8 cellular contexts compared by ENCODE assay signal in the genomic region with DNA sequence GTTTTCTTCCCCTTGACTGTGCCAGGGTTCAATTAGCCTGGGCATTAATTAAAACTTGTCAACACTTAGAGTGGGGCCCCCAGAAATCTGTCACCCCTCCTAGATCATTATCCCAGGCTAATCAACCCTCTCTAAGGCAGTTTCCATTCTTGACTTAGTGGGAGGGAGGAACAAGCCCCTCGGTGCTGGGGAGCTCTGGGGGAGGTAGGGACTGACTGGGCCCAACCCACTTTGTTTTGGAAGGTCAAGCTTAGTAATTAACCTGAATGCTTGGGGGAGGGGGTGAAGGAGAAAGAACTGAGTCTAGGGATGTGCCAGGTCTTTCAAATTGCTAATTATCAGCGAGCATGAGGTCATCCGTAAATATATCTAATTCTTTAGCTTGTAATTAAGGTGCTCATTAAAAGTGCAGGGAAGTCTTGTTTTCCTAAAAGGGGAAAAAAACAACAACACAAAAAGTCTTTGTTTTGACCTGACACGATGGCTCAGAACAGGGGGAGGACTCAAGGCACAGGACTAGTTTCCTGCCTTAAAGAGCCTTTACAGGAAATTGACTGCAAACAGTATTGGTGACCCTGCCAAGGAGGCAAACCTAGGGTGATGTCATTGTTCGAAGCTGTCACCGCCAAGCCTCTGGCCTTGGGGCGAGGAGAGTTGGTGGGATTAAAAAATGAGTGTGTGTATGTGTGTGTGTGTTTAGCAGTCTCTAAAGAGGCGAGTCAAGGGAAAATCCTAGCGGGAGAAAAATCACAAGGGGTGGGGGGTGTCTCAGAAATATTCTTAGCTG. TPM values are rescaled to one million over a fixed set of nuclear protein-coding genes. Genes with fewer than 3 reads are reported as not detected.
DNase-seq lines count a peak whose midpoint lies in the region; ATAC-seq and TF ChIP-seq lines count a peak whose summit lies in the region.

No MANE protein-coding gene starts in this region.

- no TSS peak for BruUV-seq in Calu3 (replicated peaks; lab: Mats Ljungman, UMichigan)

- H3K27ac Mint-ChIP-seq in Calu3 (ENCODE audit: unreplicated experiment) = peak overlapping the region; percentile 100
- peak overlapping the region; percentile 83 for H3K27ac Mint-ChIP-seq in activated T-helper 1 cell treated with anti-CD3 and anti-CD28 coated beads, Interleukin-12 subunit alpha, Interleukin-12 subunit beta, Interleukin-2, Interleukin-4 antibody, amounts not matched to agents 30 ng/mL and 10 ng/mL and 1 ng/mL, durations not matched to agents 14 hours and 24 hours and 36 hours

- no peaks in the 10 kb centered on the region for H3K9me3 Mint-ChIP-seq in Calu3 (ENCODE audit: low read depth, unreplicated experiment)
- no peaks in the 10 kb centered on the region for H3K9me3 Mint-ChIP-seq in activated T-helper 1 cell treated with anti-CD3 and anti-CD28 coated beads, Interleukin-12 subunit alpha, Interleukin-12 subunit beta, Interleukin-2, Interleukin-4 antibody, amounts not matched to agents 30 ng/mL and 10 ng/mL and 1 ng/mL, durations not matched to agents 14 hours and 24 hours and 36 hours

- TF ChIP-seq CTCF in Calu3 (IDR thresholded peaks at IDR 0.05; ENCODE audit: unreplicated experiment) = no peak
- no peak for TF ChIP-seq CTCF in foreskin keratinocyte (conservative IDR thresholded peaks at IDR 0.05)

- peak; percentile 74 for DNase-seq in Calu3
- peak; percentile 77 for DNase-seq in HT1080 (ENCODE audit: low read depth)
- no peak for DNase-seq in activated T-helper 1 cell treated with anti-CD3 and anti-CD28 coated beads, Interleukin-12 subunit alpha, Interleukin-12 subunit beta, Interleukin-2, Interleukin-4 antibody, amounts not matched to agents 30 ng/mL and 10 ng/mL and 1 ng/mL, durations not matched to agents 14 hours and 24 hours and 36 hours (ENCODE audit: low spot score)
- DNase-seq in foreskin keratinocyte = peak in 1 of 2 donors; percentile 65
- DNase-seq in trophoblast cell = no peak
- DNase-seq in RPMI8226 = no peak
- no peak for DNase-seq in 8988T

- peak overlapping the region; percentile 86 for H4K91ac ChIP-seq in trophoblast cell (ENCODE audit: low read depth, low read length)

- H3K27ac ChIP-seq in foreskin keratinocyte (peak overlapping the region; percentile 50), trophoblast cell (ENCODE audit: low read depth, low read length) (peak overlapping the region; percentile 97)

- no peak overlapping the region for H3K4me3 ChIP-seq in trophoblast cell (ENCODE audit: low read depth, low read length)

- H2BK12ac ChIP-seq in trophoblast cell (ENCODE audit: low read length) = peak overlapping the region; percentile 47

- H3K14ac ChIP-seq in trophoblast cell (ENCODE audit: low read length) = peak overlapping the region; percentile 75

- no peak overlapping the region for H2AK5ac ChIP-seq in trophoblast cell (ENCODE audit: low read length)

- WGBS in trophoblast cell (ENCODE audit: extremely low coverage, insufficient coverage, insufficient read length) = no CpG with 5 or more reads among the region's 9 CpGs

- peaks cover 100% of the 10 kb centered on the region for H3K4me1 Mint-ChIP-seq in Calu3 (ENCODE audit: low read depth, unreplicated experiment)
- H3K4me1 Mint-ChIP-seq in activated T-helper 1 cell treated with anti-CD3 and anti-CD28 coated beads, Interleukin-12 subunit alpha, Interleukin-12 subunit beta, Interleukin-2, Interleukin-4 antibody, amounts not matched to agents 30 ng/mL and 10 ng/mL and 1 ng/mL, durations not matched to agents 14 hours and 24 hours and 36 hours (ENCODE audit: low read depth) = peaks cover 84% of the 10 kb centered on the region

- peaks cover 98% of the 10 kb centered on the region for H3K36me3 Mint-ChIP-seq in Calu3 (ENCODE audit: insufficient read depth, unreplicated experiment)
- peaks cover 11% of the 10 kb centered on the region for H3K36me3 Mint-ChIP-seq in activated T-helper 1 cell treated with anti-CD3 and anti-CD28 coated beads, Interleukin-12 subunit alpha, Interleukin-12 subunit beta, Interleukin-2, Interleukin-4 antibody, amounts not matched to agents 30 ng/mL and 10 ng/mL and 1 ng/mL, durations not matched to agents 14 hours and 24 hours and 36 hours (ENCODE audit: low read depth)

- H3K79me2 ChIP-seq in trophoblast cell (ENCODE audit: control insufficient read depth, insufficient read depth, low read length, poor library complexity) = peaks cover 52% of the 10 kb centered on the region

- peak overlapping the region; percentile 47 for H3K9ac ChIP-seq in trophoblast cell (ENCODE audit: low read length)

- peaks cover 60% of the 10 kb centered on the region for H3K79me1 ChIP-seq in trophoblast cell (ENCODE audit: low read length)

- CTCF ChIA-PET in Calu3 (lab: Charles Lee) = interaction anchor here (0.6 to 2.6 kb wide), 6 partner anchors 8 to 30 kb away, joined by 3 to 10 read pairs (median 4); no protein-coding TSS in a partner anchor

- no peaks in the 10 kb centered on the region for H3K9me3 ChIP-seq in trophoblast cell (ENCODE audit: insufficient read depth, low read depth, low read length)

- peak overlapping the region; percentile 28 for H2AFZ ChIP-seq in trophoblast cell (ENCODE audit: insufficient read depth, low read length, poor library complexity)

- peak overlapping the region; percentile 71 for H2BK5ac ChIP-seq in trophoblast cell (ENCODE audit: low read depth, low read length, poor library complexity)

- no peaks in the 10 kb centered on the region for H3K27me3 Mint-ChIP-seq in Calu3 (ENCODE audit: unreplicated experiment)
- no peaks in the 10 kb centered on the region for H3K27me3 Mint-ChIP-seq in activated T-helper 1 cell treated with anti-CD3 and anti-CD28 coated beads, Interleukin-12 subunit alpha, Interleukin-12 subunit beta, Interleukin-2, Interleukin-4 antibody, amounts not matched to agents 30 ng/mL and 10 ng/mL and 1 ng/mL, durations not matched to agents 14 hours and 24 hours and 36 hours (ENCODE audit: insufficient read depth)

- H3K4me2 ChIP-seq in trophoblast cell (ENCODE audit: low read length) = peak overlapping the region; percentile 35

- no peak overlapping the region for H3K23ac ChIP-seq in trophoblast cell (ENCODE audit: low read length)

- H3K18ac ChIP-seq in trophoblast cell (ENCODE audit: low read length) = peak overlapping the region; percentile 60

- H2BK120ac ChIP-seq in trophoblast cell (ENCODE audit: insufficient read depth, low read length, poor library complexity) = peak overlapping the region; percentile 75

- ATAC-seq in foreskin keratinocyte = peak; percentile 33
- no peak for ATAC-seq in HG03469 (IDR thresholded peaks at IDR 0.05; ENCODE audit: unreplicated experiment)

- H4K8ac ChIP-seq in trophoblast cell (ENCODE audit: low read depth, low read length) = peak overlapping the region; percentile 67

- peak overlapping the region; percentile 50 for H3K4ac ChIP-seq in trophoblast cell (ENCODE audit: low read depth, low read length)

- no peaks in the 10 kb centered on the region for H3K27me3 ChIP-seq in foreskin keratinocyte
- H3K27me3 ChIP-seq in trophoblast cell (ENCODE audit: insufficient read depth, low read length) = no peaks in the 10 kb centered on the region

- intact Hi-C loops in Calu3 (cut with micrococcal nuclease; ENCODE audit: unreplicated experiment) = loop anchor here (2.0 kb wide), 2 partner anchors 16 to 26 kb away; no protein-coding TSS in a partner anchor
- intact Hi-C loops in activated T-helper 1 cell treated with anti-CD3 and anti-CD28 coated beads, Interleukin-12 subunit alpha, Interleukin-12 subunit beta, Interleukin-2, Interleukin-4 antibody, amounts not matched to agents 30 ng/mL and 10 ng/mL and 1 ng/mL, durations not matched to agents 14 hours and 24 hours and 36 hours (cut with micrococcal nuclease) = no loop called here

- peaks cover 16 to 25% of the 10 kb centered on the region in 2 experiments for H3K36me3 ChIP-seq in trophoblast cell (ENCODE audit: control insufficient read depth in 1 of 2, insufficient read depth in 2 of 2, low read length in 2 of 2)

- H3K4me1 ChIP-seq in foreskin keratinocyte (peaks cover 57% of the 10 kb centered on the region), trophoblast cell (ENCODE audit: control insufficient read depth in 1 of 2, insufficient read depth in 2 of 2, low read length in 2 of 2) (peaks cover 73 to 78% of the 10 kb centered on the region in 2 experiments)

- peak overlapping the region; percentile 17 for H4K12ac ChIP-seq in trophoblast cell (ENCODE audit: low read depth, low read length)

- peak overlapping the region; percentile 29 for H3K4me3 Mint-ChIP-seq in Calu3 (ENCODE audit: low read depth, unreplicated experiment)
- H3K4me3 Mint-ChIP-seq in activated T-helper 1 cell treated with anti-CD3 and anti-CD28 coated beads, Interleukin-12 subunit alpha, Interleukin-12 subunit beta, Interleukin-2, Interleukin-4 antibody, amounts not matched to agents 30 ng/mL and 10 ng/mL and 1 ng/mL, durations not matched to agents 14 hours and 24 hours and 36 hours = peak overlapping the region; percentile 53

RNA-seq across cellular contexts. Expression of gene ACTN4, which starts 19.4 kb away (rescaled TPM):
- total RNA-seq in Calu3 (2022) = 1,462 and 1,577 TPM in 2 replicates
- total RNA-seq in HT1080 (2014; rRNA removed; shearing (Covaris generic)) = 446 and 615 TPM in 2 replicates
- polyA plus RNA-seq in HT1080 (2015; cell fraction: cytosol; rRNA removed) = 417 and 451 TPM in 2 replicates
- 2,693 and 2,910 TPM in 2 replicates for polyA plus RNA-seq in HT1080 (2015; cell fraction: nucleus; rRNA removed)
- 281 and 287 TPM in 2 replicates for total RNA-seq in activated T-helper 1 cell treated with anti-CD3 and anti-CD28 coated beads, Interleukin-12 subunit alpha, Interleukin-12 subunit beta, Interleukin-2, Interleukin-4 antibody, amounts not matched to agents 30 ng/mL and 10 ng/mL and 1 ng/mL, durations not matched to agents 14 hours and 24 hours and 36 hours
- total RNA-seq in foreskin keratinocyte = 499 and 534 TPM in 2 replicates
- polyA plus RNA-seq in foreskin keratinocyte = 532 and 546 TPM in 2 replicates
- 442 and 468 TPM in 2 replicates for polyA plus RNA-seq in trophoblast cell (2013)

RNA-seq across cellular contexts. Expression of gene EIF3K, which starts 47.9 kb away (rescaled TPM):
- total RNA-seq in Calu3 (2022) = 334 and 338 TPM in 2 replicates
- 564 and 651 TPM in 2 replicates for total RNA-seq in HT1080 (2014; rRNA removed; shearing (Covaris generic))
- polyA plus RNA-seq in HT1080 (2015; cell fraction: cytosol; rRNA removed) = 559 and 698 TPM in 2 replicates
- polyA plus RNA-seq in HT1080 (2015; cell fraction: nucleus; rRNA removed) = 308 and 347 TPM in 2 replicates
- 309 and 326 TPM in 2 replicates for total RNA-seq in activated T-helper 1 cell treated with anti-CD3 and anti-CD28 coated beads, Interleukin-12 subunit alpha, Interleukin-12 subunit beta, Interleukin-2, Interleukin-4 antibody, amounts not matched to agents 30 ng/mL and 10 ng/mL and 1 ng/mL, durations not matched to agents 14 hours and 24 hours and 36 hours
- 273 and 286 TPM in 2 replicates for total RNA-seq in foreskin keratinocyte
- polyA plus RNA-seq in foreskin keratinocyte = 377 and 390 TPM in 2 replicates
- 205 and 214 TPM in 2 replicates for polyA plus RNA-seq in trophoblast cell (2013)

RNA-seq across cellular contexts. Expression of gene MAP4K1, which starts 49.1 kb away (rescaled TPM):
- 1.2 TPM in 1 of 2 replicates, not detected in the other for total RNA-seq in Calu3 (2022)
- 0.20 and 0.24 TPM in 2 replicates for total RNA-seq in HT1080 (2014; rRNA removed; shearing (Covaris generic))
- polyA plus RNA-seq in HT1080 (2015; cell fraction: cytosol; rRNA removed) = 0.10 and 0.44 TPM in 2 replicates
- polyA plus RNA-seq in HT1080 (2015; cell fraction: nucleus; rRNA removed) = 0.24 and 0.68 TPM in 2 replicates
- 159 and 182 TPM in 2 replicates for total RNA-seq in activated T-helper 1 cell treated with anti-CD3 and anti-CD28 coated beads, Interleukin-12 subunit alpha, Interleukin-12 subunit beta, Interleukin-2, Interleukin-4 antibody, amounts not matched to agents 30 ng/mL and 10 ng/mL and 1 ng/mL, durations not matched to agents 14 hours and 24 hours and 36 hours
- 0.21 TPM in 1 of 2 replicates, not detected in the other for total RNA-seq in foreskin keratinocyte
- 0.12 and 0.28 TPM in 2 replicates for polyA plus RNA-seq in foreskin keratinocyte
- polyA plus RNA-seq in trophoblast cell (2013) = 0.56 and 0.72 TPM in 2 replicates

Comparison
In these comparisons a context has a peak if more than half of its experiments do, and no peak if none do; other contexts are left out.
1. DNase-seq: peak in Calu3 (single experiment) and HT1080 (single experiment); none in activated T-helper 1 cell treated with anti-CD3 and anti-CD28 coated beads, Interleukin-12 subunit alpha, Interleukin-12 subunit beta, Interleukin-2, Interleukin-4 antibody, amounts not matched to agents 30 ng/mL and 10 ng/mL and 1 ng/mL, durations not matched to agents 14 hours and 24 hours and 36 hours (single experiment), trophoblast cell (0 of 2), RPMI8226 (single experiment) and 8988T (single experiment).
2. RNA of gene MAP4K1, which starts 49.1 kb away (total RNA-seq): 159 to 182 TPM in activated T-helper 1 cell treated with anti-CD3 and anti-CD28 coated beads, Interleukin-12 subunit alpha, Interleukin-12 subunit beta, Interleukin-2, Interleukin-4 antibody, amounts not matched to agents 30 ng/mL and 10 ng/mL and 1 ng/mL, durations not matched to agents 14 hours and 24 hours and 36 hours; 1.2 TPM in Calu3, 0.20 to 0.24 TPM in HT1080 and 0.21 TPM in foreskin keratinocyte; every median in the first group is over 10 times any median in the second.